In the genomic region with DNA sequence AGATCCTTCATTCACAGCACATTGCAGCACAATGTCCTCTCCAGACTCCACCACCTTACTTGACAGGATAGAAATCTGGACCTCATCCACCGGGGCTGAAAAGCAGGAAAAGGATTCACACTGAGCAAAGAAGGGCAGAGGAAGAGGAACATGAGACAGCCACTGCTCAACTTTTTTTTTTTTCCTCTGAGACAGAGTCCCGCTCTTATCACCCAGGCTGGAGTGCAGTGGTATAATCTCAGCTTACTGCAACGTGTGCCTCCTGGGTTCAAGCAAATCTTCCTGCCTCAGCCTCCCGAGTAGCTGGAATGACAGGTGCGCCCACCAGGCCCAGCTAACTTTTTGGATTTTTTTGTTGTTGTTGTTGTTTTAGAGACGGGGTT, we compare ENCODE assay signal across 1 cellular context.
TF ChIP-seq lines count a peak whose summit lies in the region.

No MANE protein-coding gene starts in this region.

TF ChIP-seq in endothelial cell of umbilical vein, 7 proteins besides CTCF, POLR2A, EP300 and RAD21 (continued from another document):
- TF ChIP-seq JUN (IDR thresholded peaks at IDR 0.05; ENCODE audit: borderline replicate concordance, insufficient read depth, insufficient read length, low read depth), result no peak
- TF ChIP-seq GATA2 (IDR thresholded peaks at IDR 0.05; ENCODE audit: insufficient read depth, insufficient read length, low read depth, low read length), result no peak
- TF ChIP-seq, protein P1, sequence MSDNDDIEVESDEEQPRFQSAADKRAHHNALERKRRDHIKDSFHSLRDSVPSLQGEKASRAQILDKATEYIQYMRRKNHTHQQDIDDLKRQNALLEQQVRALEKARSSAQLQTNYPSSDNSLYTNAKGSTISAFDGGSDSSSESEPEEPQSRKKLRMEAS (IDR thresholded peaks at IDR 0.05; ENCODE audit: insufficient read depth, insufficient read length), result no peak
